8 cellular contexts compared by ENCODE assay signal in the genomic region with DNA sequence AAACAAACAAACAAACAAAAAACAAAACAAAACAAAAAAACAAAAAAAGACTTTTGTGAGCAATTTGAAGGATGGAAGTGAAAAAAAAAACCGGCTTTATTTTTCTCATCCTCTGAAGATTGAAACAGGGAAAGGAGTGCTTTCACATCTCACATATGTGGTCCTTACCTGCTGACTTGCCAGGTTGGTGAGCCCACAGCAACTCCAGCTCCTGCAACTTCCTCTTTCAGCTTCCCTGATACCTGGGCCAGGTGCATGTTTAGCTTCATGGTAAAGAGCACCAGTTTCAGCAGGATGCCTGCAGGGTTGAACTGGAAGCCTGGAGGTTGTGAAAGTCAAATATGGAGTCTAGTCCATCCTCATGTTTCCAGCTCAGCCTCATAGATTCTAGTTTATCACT.
"Had no signal": no experiment of that assay in that cellular context is flagged by ENCODE, and none has a peak within 500 bp of the region (broad histone marks: within the 10 kb centered on the region; RNA-seq: fewer than 3 reads in every experiment).

No MANE protein-coding gene starts in this region.

- H3K27ac ChIP-seq: HL-60 had no signal

- DNase-seq: H7, HFFc6, KBM-7 had no signal

- H3K4me3 ChIP-seq: GM23338, HAP-1 had no signal

- H3K4me2 ChIP-seq: GM23338 had no signal

- H3K36me3 ChIP-seq: HAP-1 had no signal

- H2AFZ ChIP-seq: GM23338 had no signal

- ATAC-seq: GM23338, HCT116, HepG2 had no signal

- FAIRE-seq: HepG2 had no signal
